Comparison of ENCODE assay signal across 1 cellular context in genomic region chr12:108374596-108375320, GRCh38.
TF ChIP-seq lines count a peak whose summit lies in the region.

No MANE protein-coding gene starts in this region.

TF ChIP-seq in HCT116, 20 proteins besides CTCF, POLR2A, EP300 and RAD21 (continued from another document):
- TF ChIP-seq ZBTB33 (IDR thresholded peaks at IDR 0.05; ENCODE audit: extremely low read depth, insufficient replicate concordance, low read length) (no peak), SP1 (IDR thresholded peaks at IDR 0.05; ENCODE audit: low read depth) (no peak), SRF (IDR thresholded peaks at IDR 0.05; ENCODE audit: low read depth) (no peak), FOSL1 (IDR thresholded peaks at IDR 0.05; ENCODE audit: low read depth) (no peak), CEBPB (IDR thresholded peaks at IDR 0.05; ENCODE audit: low read depth) (no peak), CBX3 (IDR thresholded peaks at IDR 0.05; ENCODE audit: low read depth) (no peak), ATF3 (IDR thresholded peaks at IDR 0.05) (no peak)
